In the genomic region with DNA sequence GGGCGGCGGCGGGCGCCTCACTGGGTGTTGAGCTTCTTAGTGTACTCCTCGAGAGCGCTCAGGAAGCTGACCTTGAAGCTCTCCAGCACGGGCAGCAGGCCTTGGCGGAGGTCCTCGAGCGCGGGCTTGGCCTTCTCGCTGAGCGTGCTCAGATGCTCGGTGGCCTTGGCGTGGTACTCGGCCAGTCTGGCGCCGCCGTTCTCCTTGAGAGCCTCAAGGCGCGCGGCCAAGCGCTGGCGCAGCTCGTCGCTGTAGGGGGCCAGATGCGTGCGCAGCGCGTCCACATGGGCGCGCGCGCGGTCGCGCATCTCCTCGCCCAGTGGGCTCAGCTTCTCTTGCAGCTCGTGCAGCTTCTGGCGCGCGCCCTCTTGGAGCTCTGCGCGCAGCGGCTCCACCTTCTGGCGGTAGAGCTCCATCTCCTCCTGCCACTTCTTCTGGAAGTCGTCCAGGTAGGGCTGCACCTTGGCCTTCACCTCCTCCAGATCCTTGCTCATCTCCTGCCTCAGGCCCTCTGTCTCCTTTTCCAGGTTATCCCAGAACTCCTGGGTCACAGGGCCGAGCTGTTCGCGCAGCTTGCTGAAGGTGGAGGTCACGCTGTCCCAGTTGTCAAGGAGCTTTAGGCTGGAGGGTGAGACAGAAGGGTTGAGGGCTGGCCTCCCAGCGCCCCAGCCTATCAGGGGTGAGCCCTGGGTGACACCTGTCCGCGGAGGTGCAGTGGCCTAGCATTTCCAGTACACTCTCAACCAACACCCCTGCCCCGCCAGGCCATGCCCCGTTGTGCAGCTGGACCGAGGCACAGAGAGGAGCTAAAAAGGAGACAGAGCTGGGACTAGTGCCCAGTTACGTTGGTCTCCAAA, we compare ENCODE assay signal across 1 cellular context.
A peak's percentile ranks its signal among the peaks of the same experiment; 100 is the strongest.
TF ChIP-seq lines count a peak whose summit lies in the region.

No MANE protein-coding gene starts in this region.

TF ChIP-seq in HepG2, 621 proteins besides CTCF, POLR2A, EP300 and RAD21 (continued from another document):
- 0 out of 2 replicates have a peak, but pooled peaks have one; percentile 49 for TF ChIP-seq NFAT5 (CRISPR knock-in tag; IDR thresholded peaks at IDR 0.05)
- TF ChIP-seq ZNF879 (CRISPR knock-in tag; IDR thresholded peaks at IDR 0.05): peak; percentile 63; the same call in 1 of the 2 replicates
- TF ChIP-seq NFIC (IDR thresholded peaks at IDR 0.05; ENCODE audit: low read length): no peak
- TF ChIP-seq ZNF747 (CRISPR knock-in tag; IDR thresholded peaks at IDR 0.05; ENCODE audit: borderline replicate concordance): peak; percentile 66; the same call in 1 of the 2 replicates
- TF ChIP-seq, protein P1, sequence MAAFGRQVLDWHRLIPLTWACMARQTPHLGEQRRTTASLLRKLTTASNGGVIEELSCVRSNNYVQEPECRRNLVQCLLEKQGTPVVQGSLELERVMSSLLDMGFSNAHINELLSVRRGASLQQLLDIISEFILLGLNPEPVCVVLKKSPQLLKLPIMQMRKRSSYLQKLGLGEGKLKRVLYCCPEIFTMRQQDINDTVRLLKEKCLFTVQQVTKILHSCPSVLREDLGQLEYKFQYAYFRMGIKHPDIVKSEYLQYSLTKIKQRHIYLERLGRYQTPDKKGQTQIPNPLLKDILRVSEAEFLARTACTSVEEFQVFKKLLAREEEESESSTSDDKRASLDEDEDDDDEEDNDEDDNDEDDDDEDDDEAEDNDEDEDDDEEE (CRISPR knock-in tag; IDR thresholded peaks at IDR 0.05): 0 out of 2 replicates have a peak, but pooled peaks have one; percentile 17
- TF ChIP-seq POGK (CRISPR knock-in tag; conservative IDR thresholded peaks at IDR 0.05): peak; percentile 55; the same call in 1 of the 2 replicates
- peak; percentile 55; the same call in 1 of the 2 replicates for TF ChIP-seq HES4 (CRISPR knock-in tag; IDR thresholded peaks at IDR 0.05; ENCODE audit: borderline replicate concordance)
- TF ChIP-seq ZNF777 (CRISPR knock-in tag; IDR thresholded peaks at IDR 0.05): peak; percentile 38; the same call in 1 of the 2 replicates
